ENCODE assay signal across 20 cellular contexts in genomic region chr3:149977391-149977790, GRCh38.
"Had no signal": no experiment of that assay in that cellular context is flagged by ENCODE, and none has a peak within 500 bp of the region (broad histone marks: within the 10 kb centered on the region; RNA-seq: fewer than 3 reads in every experiment).

No MANE protein-coding gene starts in this region.

- H3K36me3 ChIP-seq: cardiac muscle cell, colonic mucosa, neutrophil, spleen, upper lobe of left lung had no signal

- H3K4me3 Mint-ChIP-seq: activated B cell treated with CpG ODN at 0.5 μM for 24 hours; activated CD4-positive, alpha-beta T cell treated with anti-CD3 and anti-CD28 coated beads, Interleukin-2, amount 10 ng/mL, durations not matched to agents 24 days and 14 days; activated naive CD4-positive, alpha-beta T cell treated with anti-CD3 and anti-CD28 coated beads, Interleukin-2, amount 50 U/mL, for 24 hours; immature natural killer cell; naive thymus-derived CD4-positive, alpha-beta T cell; T-helper 17 cell had no signal

- H3K36me3 Mint-ChIP-seq: activated naive CD4-positive, alpha-beta T cell treated with anti-CD3 and anti-CD28 coated beads, Interleukin-2, amount 50 U/mL, for 24 hours; immature natural killer cell; naive thymus-derived CD4-positive, alpha-beta T cell had no signal

- ATAC-seq: left colon; naive thymus-derived CD4-positive, alpha-beta T cell; T-helper 17 cell had no signal

- H3K4me1 ChIP-seq: colonic mucosa, spleen, upper lobe of left lung had no signal

- H3K27me3 ChIP-seq: cardiac muscle cell, colonic mucosa, upper lobe of left lung had no signal

- H3K9me3 ChIP-seq: colonic mucosa, neutrophil, upper lobe of left lung had no signal

- H3K27ac ChIP-seq: colonic mucosa, neutrophil, spleen, upper lobe of left lung had no signal

- H3K27ac Mint-ChIP-seq: activated B cell treated with CpG ODN at 0.5 μM for 24 hours; activated CD4-positive, alpha-beta T cell treated with anti-CD3 and anti-CD28 coated beads, Interleukin-2, amount 10 ng/mL, durations not matched to agents 24 days and 14 days; activated naive CD4-positive, alpha-beta T cell treated with anti-CD3 and anti-CD28 coated beads, Interleukin-2, amount 50 U/mL, for 24 hours; immature natural killer cell; naive thymus-derived CD4-positive, alpha-beta T cell; T-helper 17 cell had no signal

- DNase-seq: activated B cell treated with CpG ODN at 0.5 μM for 24 hours; activated CD4-positive, alpha-beta T cell treated with anti-CD3 and anti-CD28 coated beads, Interleukin-2, amount 10 ng/mL, durations not matched to agents 24 days and 14 days; activated T-cell treated with anti-CD3 and anti-CD28 coated beads for 4 hours; amniotic stem cell; colonic mucosa; effector CD8-positive, alpha-beta T cell; glutamatergic neuron; immature natural killer cell; left colon; naive thymus-derived CD4-positive, alpha-beta T cell; right cardiac atrium; spleen; stimulated activated CD4-positive, alpha-beta T cell treated with anti-CD3 and anti-CD28 coated beads, Interleukin-1b, Interleukin-23, amount 100 ng/mL, for 48 hours; stimulated activated naive CD4-positive, alpha-beta T cell; substantia nigra; T-helper 17 cell; upper lobe of left lung had no signal

- H3K4me1 Mint-ChIP-seq: activated B cell treated with CpG ODN at 0.5 μM for 24 hours; activated CD4-positive, alpha-beta T cell treated with anti-CD3 and anti-CD28 coated beads, Interleukin-2, amount 10 ng/mL, durations not matched to agents 24 days and 14 days; immature natural killer cell had no signal

- H3K9me3 Mint-ChIP-seq: activated B cell treated with CpG ODN at 0.5 μM for 24 hours; activated CD4-positive, alpha-beta T cell treated with anti-CD3 and anti-CD28 coated beads, Interleukin-2, amount 10 ng/mL, durations not matched to agents 24 days and 14 days; activated naive CD4-positive, alpha-beta T cell treated with anti-CD3 and anti-CD28 coated beads, Interleukin-2, amount 50 U/mL, for 24 hours; immature natural killer cell; naive thymus-derived CD4-positive, alpha-beta T cell had no signal

- H3K4me3 ChIP-seq: cardiac muscle cell, colonic mucosa, spleen, upper lobe of left lung had no signal
